In the genomic region with DNA sequence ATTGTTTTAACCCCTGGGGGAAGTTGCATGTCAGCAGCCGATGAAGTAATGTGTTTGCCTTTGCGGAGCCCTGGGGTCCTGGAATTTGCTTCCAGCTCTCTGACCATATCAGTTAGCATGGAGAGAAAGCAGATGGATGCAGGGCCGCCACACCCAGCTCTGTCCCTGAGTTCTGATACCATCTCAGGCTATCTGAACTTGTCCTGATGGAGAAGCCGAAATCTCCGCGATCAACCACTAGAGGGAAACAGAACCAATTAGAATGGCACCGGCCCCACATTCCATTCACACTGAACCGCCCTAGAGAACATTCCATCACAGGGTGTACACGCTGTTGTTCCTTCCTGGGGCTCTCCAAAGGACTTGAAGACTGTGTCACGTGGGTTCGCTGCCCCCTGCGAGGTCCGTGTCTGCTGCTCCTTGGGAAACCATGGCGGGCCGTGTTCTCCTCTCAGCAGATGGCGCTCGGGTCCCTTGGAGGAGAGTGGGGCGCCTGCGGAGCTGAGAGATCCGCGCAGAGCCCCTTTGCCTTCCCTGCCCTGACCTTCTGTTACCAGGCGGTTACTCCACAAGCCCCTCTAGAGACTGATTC, we compare ENCODE assay signal across 1 cellular context.
TF ChIP-seq lines count a peak whose summit lies in the region.

No MANE protein-coding gene starts in this region.

TF ChIP-seq in K562, 482 proteins besides CTCF, POLR2A, EP300 and RAD21 (continued from another document and continues in another):
- TF ChIP-seq, protein P1, sequence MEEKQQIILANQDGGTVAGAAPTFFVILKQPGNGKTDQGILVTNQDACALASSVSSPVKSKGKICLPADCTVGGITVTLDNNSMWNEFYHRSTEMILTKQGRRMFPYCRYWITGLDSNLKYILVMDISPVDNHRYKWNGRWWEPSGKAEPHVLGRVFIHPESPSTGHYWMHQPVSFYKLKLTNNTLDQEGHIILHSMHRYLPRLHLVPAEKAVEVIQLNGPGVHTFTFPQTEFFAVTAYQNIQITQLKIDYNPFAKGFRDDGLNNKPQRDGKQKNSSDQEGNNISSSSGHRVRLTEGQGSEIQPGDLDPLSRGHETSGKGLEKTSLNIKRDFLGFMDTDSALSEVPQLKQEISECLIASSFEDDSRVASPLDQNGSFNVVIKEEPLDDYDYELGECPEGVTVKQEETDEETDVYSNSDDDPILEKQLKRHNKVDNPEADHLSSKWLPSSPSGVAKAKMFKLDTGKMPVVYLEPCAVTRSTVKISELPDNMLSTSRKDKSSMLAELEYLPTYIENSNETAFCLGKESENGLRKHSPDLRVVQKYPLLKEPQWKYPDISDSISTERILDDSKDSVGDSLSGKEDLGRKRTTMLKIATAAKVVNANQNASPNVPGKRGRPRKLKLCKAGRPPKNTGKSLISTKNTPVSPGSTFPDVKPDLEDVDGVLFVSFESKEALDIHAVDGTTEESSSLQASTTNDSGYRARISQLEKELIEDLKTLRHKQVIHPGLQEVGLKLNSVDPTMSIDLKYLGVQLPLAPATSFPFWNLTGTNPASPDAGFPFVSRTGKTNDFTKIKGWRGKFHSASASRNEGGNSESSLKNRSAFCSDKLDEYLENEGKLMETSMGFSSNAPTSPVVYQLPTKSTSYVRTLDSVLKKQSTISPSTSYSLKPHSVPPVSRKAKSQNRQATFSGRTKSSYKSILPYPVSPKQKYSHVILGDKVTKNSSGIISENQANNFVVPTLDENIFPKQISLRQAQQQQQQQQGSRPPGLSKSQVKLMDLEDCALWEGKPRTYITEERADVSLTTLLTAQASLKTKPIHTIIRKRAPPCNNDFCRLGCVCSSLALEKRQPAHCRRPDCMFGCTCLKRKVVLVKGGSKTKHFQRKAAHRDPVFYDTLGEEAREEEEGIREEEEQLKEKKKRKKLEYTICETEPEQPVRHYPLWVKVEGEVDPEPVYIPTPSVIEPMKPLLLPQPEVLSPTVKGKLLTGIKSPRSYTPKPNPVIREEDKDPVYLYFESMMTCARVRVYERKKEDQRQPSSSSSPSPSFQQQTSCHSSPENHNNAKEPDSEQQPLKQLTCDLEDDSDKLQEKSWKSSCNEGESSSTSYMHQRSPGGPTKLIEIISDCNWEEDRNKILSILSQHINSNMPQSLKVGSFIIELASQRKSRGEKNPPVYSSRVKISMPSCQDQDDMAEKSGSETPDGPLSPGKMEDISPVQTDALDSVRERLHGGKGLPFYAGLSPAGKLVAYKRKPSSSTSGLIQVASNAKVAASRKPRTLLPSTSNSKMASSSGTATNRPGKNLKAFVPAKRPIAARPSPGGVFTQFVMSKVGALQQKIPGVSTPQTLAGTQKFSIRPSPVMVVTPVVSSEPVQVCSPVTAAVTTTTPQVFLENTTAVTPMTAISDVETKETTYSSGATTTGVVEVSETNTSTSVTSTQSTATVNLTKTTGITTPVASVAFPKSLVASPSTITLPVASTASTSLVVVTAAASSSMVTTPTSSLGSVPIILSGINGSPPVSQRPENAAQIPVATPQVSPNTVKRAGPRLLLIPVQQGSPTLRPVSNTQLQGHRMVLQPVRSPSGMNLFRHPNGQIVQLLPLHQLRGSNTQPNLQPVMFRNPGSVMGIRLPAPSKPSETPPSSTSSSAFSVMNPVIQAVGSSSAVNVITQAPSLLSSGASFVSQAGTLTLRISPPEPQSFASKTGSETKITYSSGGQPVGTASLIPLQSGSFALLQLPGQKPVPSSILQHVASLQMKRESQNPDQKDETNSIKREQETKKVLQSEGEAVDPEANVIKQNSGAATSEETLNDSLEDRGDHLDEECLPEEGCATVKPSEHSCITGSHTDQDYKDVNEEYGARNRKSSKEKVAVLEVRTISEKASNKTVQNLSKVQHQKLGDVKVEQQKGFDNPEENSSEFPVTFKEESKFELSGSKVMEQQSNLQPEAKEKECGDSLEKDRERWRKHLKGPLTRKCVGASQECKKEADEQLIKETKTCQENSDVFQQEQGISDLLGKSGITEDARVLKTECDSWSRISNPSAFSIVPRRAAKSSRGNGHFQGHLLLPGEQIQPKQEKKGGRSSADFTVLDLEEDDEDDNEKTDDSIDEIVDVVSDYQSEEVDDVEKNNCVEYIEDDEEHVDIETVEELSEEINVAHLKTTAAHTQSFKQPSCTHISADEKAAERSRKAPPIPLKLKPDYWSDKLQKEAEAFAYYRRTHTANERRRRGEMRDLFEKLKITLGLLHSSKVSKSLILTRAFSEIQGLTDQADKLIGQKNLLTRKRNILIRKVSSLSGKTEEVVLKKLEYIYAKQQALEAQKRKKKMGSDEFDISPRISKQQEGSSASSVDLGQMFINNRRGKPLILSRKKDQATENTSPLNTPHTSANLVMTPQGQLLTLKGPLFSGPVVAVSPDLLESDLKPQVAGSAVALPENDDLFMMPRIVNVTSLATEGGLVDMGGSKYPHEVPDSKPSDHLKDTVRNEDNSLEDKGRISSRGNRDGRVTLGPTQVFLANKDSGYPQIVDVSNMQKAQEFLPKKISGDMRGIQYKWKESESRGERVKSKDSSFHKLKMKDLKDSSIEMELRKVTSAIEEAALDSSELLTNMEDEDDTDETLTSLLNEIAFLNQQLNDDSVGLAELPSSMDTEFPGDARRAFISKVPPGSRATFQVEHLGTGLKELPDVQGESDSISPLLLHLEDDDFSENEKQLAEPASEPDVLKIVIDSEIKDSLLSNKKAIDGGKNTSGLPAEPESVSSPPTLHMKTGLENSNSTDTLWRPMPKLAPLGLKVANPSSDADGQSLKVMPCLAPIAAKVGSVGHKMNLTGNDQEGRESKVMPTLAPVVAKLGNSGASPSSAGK (IDR thresholded peaks at IDR 0.05): peak; percentile 39; the same call in 1 of the 2 replicates
- TF ChIP-seq CXXC5 (CRISPR knock-in tag; IDR thresholded peaks at IDR 0.05) (0 out of 2 replicates have a peak, but pooled peaks have one; percentile 30), CREM (IDR thresholded peaks at IDR 0.05; ENCODE audit: low read depth) (peak; percentile 11; the same call in 1 of the 2 replicates), MAZ (CRISPR knock-in tag; conservative IDR thresholded peaks at IDR 0.05 in 1 of 2, IDR thresholded peaks at IDR 0.05 in 1 of 2) (0 out of 4 replicates have a peak, but pooled peaks of 1 of the 2 experiments have one; percentile 39), ZNF133 (CRISPR knock-in tag; IDR thresholded peaks at IDR 0.05) (no peak), ERF (CRISPR knock-in tag; IDR thresholded peaks at IDR 0.05) (no peak), POU5F1 (IDR thresholded peaks at IDR 0.05; ENCODE audit: borderline replicate concordance, low read depth, low read length, partially characterized antibody) (no peak), ZSCAN29 (IDR thresholded peaks at IDR 0.05) (no peak), NR1H2 (CRISPR knock-in tag; IDR thresholded peaks at IDR 0.05) (no peak), SRSF3 (IDR thresholded peaks at IDR 0.05; ENCODE audit: insufficient read depth, low read length) (no peak), IFI16 (CRISPR knock-in tag; IDR thresholded peaks at IDR 0.05) (no peak), MYC (IDR thresholded peaks at IDR 0.05; ENCODE audit: low read depth, low read length) (no peak), MYC (CRISPR knock-in tag; IDR thresholded peaks at IDR 0.05; ENCODE audit: borderline replicate concordance, low read depth) (no peak), NR2F6 (CRISPR knock-in tag; IDR thresholded peaks at IDR 0.05) (no peak)
- TF ChIP-seq, protein P2, sequence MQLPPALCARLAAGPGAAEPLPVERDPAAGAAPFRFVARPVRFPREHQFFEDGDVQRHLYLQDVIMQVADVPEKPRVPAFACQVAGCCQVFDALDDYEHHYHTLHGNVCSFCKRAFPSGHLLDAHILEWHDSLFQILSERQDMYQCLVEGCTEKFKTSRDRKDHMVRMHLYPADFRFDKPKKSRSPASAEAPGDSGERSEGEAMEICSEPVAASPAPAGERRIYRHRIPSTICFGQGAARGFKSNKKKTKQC (CRISPR knock-in tag; IDR thresholded peaks at IDR 0.05): no peak
- TF ChIP-seq, protein P3, sequence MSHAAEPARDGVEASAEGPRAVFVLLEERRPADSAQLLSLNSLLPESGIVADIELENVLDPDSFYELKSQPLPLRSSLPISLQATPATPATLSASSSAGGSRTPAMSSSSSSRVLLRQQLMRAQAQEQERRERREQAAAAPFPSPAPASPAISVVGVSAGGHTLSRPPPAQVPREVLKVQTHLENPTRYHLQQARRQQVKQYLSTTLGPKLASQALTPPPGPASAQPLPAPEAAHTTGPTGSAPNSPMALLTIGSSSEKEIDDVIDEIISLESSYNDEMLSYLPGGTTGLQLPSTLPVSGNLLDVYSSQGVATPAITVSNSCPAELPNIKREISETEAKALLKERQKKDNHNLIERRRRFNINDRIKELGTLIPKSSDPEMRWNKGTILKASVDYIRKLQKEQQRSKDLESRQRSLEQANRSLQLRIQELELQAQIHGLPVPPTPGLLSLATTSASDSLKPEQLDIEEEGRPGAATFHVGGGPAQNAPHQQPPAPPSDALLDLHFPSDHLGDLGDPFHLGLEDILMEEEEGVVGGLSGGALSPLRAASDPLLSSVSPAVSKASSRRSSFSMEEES (CRISPR knock-in tag; IDR thresholded peaks at IDR 0.05): peak; percentile 91
- TF ChIP-seq, protein P4, sequence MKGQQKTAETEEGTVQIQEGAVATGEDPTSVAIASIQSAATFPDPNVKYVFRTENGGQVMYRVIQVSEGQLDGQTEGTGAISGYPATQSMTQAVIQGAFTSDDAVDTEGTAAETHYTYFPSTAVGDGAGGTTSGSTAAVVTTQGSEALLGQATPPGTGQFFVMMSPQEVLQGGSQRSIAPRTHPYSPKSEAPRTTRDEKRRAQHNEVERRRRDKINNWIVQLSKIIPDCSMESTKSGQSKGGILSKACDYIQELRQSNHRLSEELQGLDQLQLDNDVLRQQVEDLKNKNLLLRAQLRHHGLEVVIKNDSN (CRISPR knock-in tag; IDR thresholded peaks at IDR 0.05): peak; percentile 83
- TF ChIP-seq, protein P5, sequence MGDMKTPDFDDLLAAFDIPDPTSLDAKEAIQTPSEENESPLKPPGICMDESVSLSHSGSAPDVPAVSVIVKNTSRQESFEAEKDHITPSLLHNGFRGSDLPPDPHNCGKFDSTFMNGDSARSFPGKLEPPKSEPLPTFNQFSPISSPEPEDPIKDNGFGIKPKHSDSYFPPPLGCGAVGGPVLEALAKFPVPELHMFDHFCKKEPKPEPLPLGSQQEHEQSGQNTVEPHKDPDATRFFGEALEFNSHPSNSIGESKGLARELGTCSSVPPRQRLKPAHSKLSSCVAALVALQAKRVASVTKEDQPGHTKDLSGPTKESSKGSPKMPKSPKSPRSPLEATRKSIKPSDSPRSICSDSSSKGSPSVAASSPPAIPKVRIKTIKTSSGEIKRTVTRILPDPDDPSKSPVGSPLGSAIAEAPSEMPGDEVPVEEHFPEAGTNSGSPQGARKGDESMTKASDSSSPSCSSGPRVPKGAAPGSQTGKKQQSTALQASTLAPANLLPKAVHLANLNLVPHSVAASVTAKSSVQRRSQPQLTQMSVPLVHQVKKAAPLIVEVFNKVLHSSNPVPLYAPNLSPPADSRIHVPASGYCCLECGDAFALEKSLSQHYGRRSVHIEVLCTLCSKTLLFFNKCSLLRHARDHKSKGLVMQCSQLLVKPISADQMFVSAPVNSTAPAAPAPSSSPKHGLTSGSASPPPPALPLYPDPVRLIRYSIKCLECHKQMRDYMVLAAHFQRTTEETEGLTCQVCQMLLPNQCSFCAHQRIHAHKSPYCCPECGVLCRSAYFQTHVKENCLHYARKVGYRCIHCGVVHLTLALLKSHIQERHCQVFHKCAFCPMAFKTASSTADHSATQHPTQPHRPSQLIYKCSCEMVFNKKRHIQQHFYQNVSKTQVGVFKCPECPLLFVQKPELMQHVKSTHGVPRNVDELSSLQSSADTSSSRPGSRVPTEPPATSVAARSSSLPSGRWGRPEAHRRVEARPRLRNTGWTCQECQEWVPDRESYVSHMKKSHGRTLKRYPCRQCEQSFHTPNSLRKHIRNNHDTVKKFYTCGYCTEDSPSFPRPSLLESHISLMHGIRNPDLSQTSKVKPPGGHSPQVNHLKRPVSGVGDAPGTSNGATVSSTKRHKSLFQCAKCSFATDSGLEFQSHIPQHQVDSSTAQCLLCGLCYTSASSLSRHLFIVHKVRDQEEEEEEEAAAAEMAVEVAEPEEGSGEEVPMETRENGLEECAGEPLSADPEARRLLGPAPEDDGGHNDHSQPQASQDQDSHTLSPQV (IDR thresholded peaks at IDR 0.05): no peak
- TF ChIP-seq, protein P6, sequence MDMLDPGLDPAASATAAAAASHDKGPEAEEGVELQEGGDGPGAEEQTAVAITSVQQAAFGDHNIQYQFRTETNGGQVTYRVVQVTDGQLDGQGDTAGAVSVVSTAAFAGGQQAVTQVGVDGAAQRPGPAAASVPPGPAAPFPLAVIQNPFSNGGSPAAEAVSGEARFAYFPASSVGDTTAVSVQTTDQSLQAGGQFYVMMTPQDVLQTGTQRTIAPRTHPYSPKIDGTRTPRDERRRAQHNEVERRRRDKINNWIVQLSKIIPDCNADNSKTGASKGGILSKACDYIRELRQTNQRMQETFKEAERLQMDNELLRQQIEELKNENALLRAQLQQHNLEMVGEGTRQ (CRISPR knock-in tag; IDR thresholded peaks at IDR 0.05): peak; percentile 84
- TF ChIP-seq, protein P7, sequence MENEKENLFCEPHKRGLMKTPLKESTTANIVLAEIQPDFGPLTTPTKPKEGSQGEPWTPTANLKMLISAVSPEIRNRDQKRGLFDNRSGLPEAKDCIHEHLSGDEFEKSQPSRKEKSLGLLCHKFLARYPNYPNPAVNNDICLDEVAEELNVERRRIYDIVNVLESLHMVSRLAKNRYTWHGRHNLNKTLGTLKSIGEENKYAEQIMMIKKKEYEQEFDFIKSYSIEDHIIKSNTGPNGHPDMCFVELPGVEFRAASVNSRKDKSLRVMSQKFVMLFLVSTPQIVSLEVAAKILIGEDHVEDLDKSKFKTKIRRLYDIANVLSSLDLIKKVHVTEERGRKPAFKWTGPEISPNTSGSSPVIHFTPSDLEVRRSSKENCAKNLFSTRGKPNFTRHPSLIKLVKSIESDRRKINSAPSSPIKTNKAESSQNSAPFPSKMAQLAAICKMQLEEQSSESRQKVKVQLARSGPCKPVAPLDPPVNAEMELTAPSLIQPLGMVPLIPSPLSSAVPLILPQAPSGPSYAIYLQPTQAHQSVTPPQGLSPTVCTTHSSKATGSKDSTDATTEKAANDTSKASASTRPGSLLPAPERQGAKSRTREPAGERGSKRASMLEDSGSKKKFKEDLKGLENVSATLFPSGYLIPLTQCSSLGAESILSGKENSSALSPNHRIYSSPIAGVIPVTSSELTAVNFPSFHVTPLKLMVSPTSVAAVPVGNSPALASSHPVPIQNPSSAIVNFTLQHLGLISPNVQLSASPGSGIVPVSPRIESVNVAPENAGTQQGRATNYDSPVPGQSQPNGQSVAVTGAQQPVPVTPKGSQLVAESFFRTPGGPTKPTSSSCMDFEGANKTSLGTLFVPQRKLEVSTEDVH (IDR thresholded peaks at IDR 0.05; ENCODE audit: low read depth, partially characterized antibody): no peak
- TF ChIP-seq, protein P8, sequence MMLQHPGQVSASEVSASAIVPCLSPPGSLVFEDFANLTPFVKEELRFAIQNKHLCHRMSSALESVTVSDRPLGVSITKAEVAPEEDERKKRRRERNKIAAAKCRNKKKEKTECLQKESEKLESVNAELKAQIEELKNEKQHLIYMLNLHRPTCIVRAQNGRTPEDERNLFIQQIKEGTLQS (IDR thresholded peaks at IDR 0.05): no peak
- TF ChIP-seq, protein P8 (CRISPR knock-in tag; conservative IDR thresholded peaks at IDR 0.05): no peak
